9 cellular contexts compared by ENCODE assay signal in the genomic region with DNA sequence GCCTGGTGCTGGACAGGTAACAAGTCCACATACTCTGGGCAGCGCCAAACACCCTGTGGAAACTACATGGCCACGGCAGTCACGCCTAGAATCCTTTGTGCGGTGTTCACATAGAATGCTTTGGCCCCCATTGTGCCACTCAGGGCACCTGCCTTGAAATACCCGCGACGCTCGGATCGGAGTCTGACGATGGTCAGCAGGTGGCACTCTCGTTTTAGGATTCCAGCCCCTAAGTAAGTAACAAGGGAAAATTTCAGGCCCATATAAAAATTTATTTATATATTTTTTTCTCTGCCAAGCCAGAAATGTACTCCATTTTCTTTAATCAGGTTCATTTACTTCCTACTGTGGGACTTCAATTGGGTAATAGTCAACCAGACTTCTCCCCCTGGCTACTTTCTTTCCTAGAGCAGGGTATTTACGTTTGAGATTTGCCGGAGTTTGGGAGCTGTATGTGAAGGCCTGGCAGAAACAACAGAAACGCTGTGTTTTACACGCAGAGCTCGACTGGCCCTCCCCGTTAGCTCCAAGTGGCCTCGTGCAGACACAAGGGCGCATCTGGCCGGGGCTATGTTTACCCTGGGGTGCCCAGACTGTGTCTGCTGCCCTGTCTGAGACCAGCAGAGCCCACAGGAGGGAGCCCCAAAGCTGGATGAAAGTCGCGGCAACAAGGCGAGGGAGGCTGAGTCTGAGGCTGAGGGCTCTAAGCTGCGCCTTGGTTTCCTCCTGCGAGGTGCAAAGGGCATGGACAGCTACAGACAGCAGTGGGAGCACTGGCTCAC. TPM values are rescaled to one million over a fixed set of nuclear protein-coding genes. Genes with fewer than 3 reads are reported as not detected.
DNase-seq lines count a peak whose midpoint lies in the region; ATAC-seq, FAIRE-seq and TF ChIP-seq lines count a peak whose summit lies in the region.
"Had no signal": no experiment of that assay in that cellular context is flagged by ENCODE, and none has a peak within 500 bp of the region (broad histone marks: within the 10 kb centered on the region; RNA-seq: fewer than 3 reads in every experiment).

No MANE protein-coding gene starts in this region.

- peaks cover 0 to 5% of the 10 kb centered on the region in 2 donors for H3K4me1 ChIP-seq in gastrocnemius medialis

- H3K4me3 Mint-ChIP-seq in T-helper 2 cell treated with Interferon-gamma antibody and Interleukin-4, amounts not matched to agents 5 μg/mL and 100 μg/mL, for 36 hours, result no peak overlapping the region

- no peaks in the 10 kb centered on the region for H3K27me3 Mint-ChIP-seq in T-helper 2 cell treated with Interferon-gamma antibody and Interleukin-4, amounts not matched to agents 5 μg/mL and 100 μg/mL, for 36 hours (ENCODE audit: low read depth)

- TF ChIP-seq POLR2A in gastrocnemius medialis (IDR thresholded peaks at IDR 0.05) (no peak), GM12891 (IDR thresholded peaks at IDR 0.05; ENCODE audit: low read depth, low read length) (no peak)

- no peak overlapping the region for H3K27ac Mint-ChIP-seq in T-helper 2 cell treated with Interferon-gamma antibody and Interleukin-4, amounts not matched to agents 5 μg/mL and 100 μg/mL, for 36 hours

- H3K4me3 ChIP-seq in brain microvascular endothelial cell (ENCODE audit: low read depth, low read length), result peak overlapping the region; percentile 12
- H3K4me3 ChIP-seq in gastrocnemius medialis, result peak overlapping the region in 3 of 4 donors; percentile 8 to 26 (median 25)

- H3K36me3 ChIP-seq in brain microvascular endothelial cell (replicated peaks) (no peaks in the 10 kb centered on the region), gastrocnemius medialis (no peaks in the 10 kb centered on the region)

- no peak for FAIRE-seq in GM12891 (lab: Jason Lieb, UNC)

- H3K27me3 ChIP-seq in brain microvascular endothelial cell (replicated peaks), result no peaks in the 10 kb centered on the region
- H3K27me3 ChIP-seq in gastrocnemius medialis, result no peaks in the 10 kb centered on the region

- peak overlapping the region; percentile 26 for H3K27ac ChIP-seq in brain microvascular endothelial cell
- peak overlapping the region; percentile 56 to 78 (median 68) for H3K27ac ChIP-seq in gastrocnemius medialis
- H3K27ac ChIP-seq: KMS-11 had no signal

- no peaks in the 10 kb centered on the region for H3K4me1 Mint-ChIP-seq in T-helper 2 cell treated with Interferon-gamma antibody and Interleukin-4, amounts not matched to agents 5 μg/mL and 100 μg/mL, for 36 hours (ENCODE audit: low read depth)

- peak; percentile 74 to 79 for ATAC-seq in gastrocnemius medialis

- peak; percentile 77 for TF ChIP-seq CTCF in brain microvascular endothelial cell (IDR thresholded peaks at IDR 0.05; ENCODE audit: low read depth, low read length, missing control alignments)
- TF ChIP-seq CTCF in gastrocnemius medialis (IDR thresholded peaks at IDR 0.05 in 4 of 5, conservative IDR thresholded peaks at IDR 0.05 in 1 of 5), result peak; percentile 10 to 67 (median 40)

- in situ Hi-C loops in brain microvascular endothelial cell (cut with HindIII; ENCODE audit: low pct_ligation_motif_present, low sequenced_read_pairs) (no loop called here), gastrocnemius medialis (cut with MboI; ENCODE audit: low sequenced_read_pairs in 4 of 4) (loop anchor here in 2 of 4 donors (10.0 to 25.0 kb wide), 2 partner anchors 282 to 1115 kb away; no protein-coding TSS in a partner anchor)

- no peaks in the 10 kb centered on the region for H3K9me3 ChIP-seq in gastrocnemius medialis

- H3K36me3 Mint-ChIP-seq in T-helper 2 cell treated with Interferon-gamma antibody and Interleukin-4, amounts not matched to agents 5 μg/mL and 100 μg/mL, for 36 hours (ENCODE audit: low read depth), result no peaks in the 10 kb centered on the region

- intact Hi-C loops in gastrocnemius medialis (cut with DNase I; ENCODE audit: low total_unique reads), result loop anchor here (1.0 to 10.0 kb wide), 4 partner anchors 50 to 1092 kb away; partner anchors contain the start of gene PTPRM

- peaks cover 4% of the 10 kb centered on the region for H3K9me3 Mint-ChIP-seq in T-helper 2 cell treated with Interferon-gamma antibody and Interleukin-4, amounts not matched to agents 5 μg/mL and 100 μg/mL, for 36 hours

- peak; percentile 63 for DNase-seq in EL
- DNase-seq in NCI-H1694 treated with DMSO at 0.1 percent for 48 hours (lab: John Stamatoyannopoulos, UW), result peak; percentile 14
- DNase-seq in brain microvascular endothelial cell, result peak; percentile 67
- DNase-seq in hypothalamus (lab: John Stamatoyannopoulos, UW), result peak in 50 of 51 donors; percentile 6 to 81 (median 36)
- DNase-seq in gastrocnemius medialis, result peak; percentile 22 to 56
- DNase-seq in NOMO-1 treated with dmso at 0.1 percent for 144 hours (lab: John Stamatoyannopoulos, UW; ENCODE audit: unreplicated experiment), result no peak
- DNase-seq in T-helper 2 cell treated with Interferon-gamma antibody and Interleukin-4, amounts not matched to agents 5 μg/mL and 100 μg/mL, for 36 hours (ENCODE audit: low spot score), result no peak
- no peak for DNase-seq in GM12891 (ENCODE audit: insufficient read length, low spot score)

TF ChIP-seq in GM12891, 5 proteins besides CTCF, POLR2A, EP300 and RAD21:
- TF ChIP-seq POLR2AphosphoS5 (IDR thresholded peaks at IDR 0.05; ENCODE audit: low read depth, low read length) (no peak), TAF1 (IDR thresholded peaks at IDR 0.05; ENCODE audit: low read depth, low read length) (no peak), POU2F2 (IDR thresholded peaks at IDR 0.05; ENCODE audit: low read depth, low read length) (no peak), PAX5 (IDR thresholded peaks at IDR 0.05; ENCODE audit: insufficient read depth, low read length, severe bottlenecking) (no peak), SPI1 (IDR thresholded peaks at IDR 0.05; ENCODE audit: low read depth, low read length) (no peak)
TF ChIP-seq in GM12891: peak in this region for 0.

RNA-seq across cellular contexts. Expression of gene LRRC30, which starts 41.6 kb away (rescaled TPM):
- 1 to 10 TPM; 2.1 to 6.2 (median 5.0) TPM for total RNA-seq in gastrocnemius medialis
- polyA plus RNA-seq in GM12891 (2012; ENCODE audit: low read depth, missing spikeins), result not detected

Comparison
In these comparisons a context has a peak if more than half of its experiments do, and no peak if none do; other contexts are left out.
1. DNase-seq: peak in EL (single experiment), NCI-H1694 treated with DMSO at 0.1 percent for 48 hours (single experiment), brain microvascular endothelial cell (single experiment), hypothalamus (50 of 51) and gastrocnemius medialis (2 of 2); none in NOMO-1 treated with dmso at 0.1 percent for 144 hours (single experiment), T-helper 2 cell treated with Interferon-gamma antibody and Interleukin-4, amounts not matched to agents 5 μg/mL and 100 μg/mL, for 36 hours (single experiment) and GM12891 (single experiment).